In genomic region chr1:41515131-41515678, GRCh38 we compare ENCODE assay signal across 10 cellular contexts. TPM values are rescaled to one million over a fixed set of nuclear protein-coding genes. Genes with fewer than 3 reads are reported as not detected.
DNase-seq lines count a peak whose midpoint lies in the region; ATAC-seq lines count a peak whose summit lies in the region.
"Had no signal": no experiment of that assay in that cellular context is flagged by ENCODE, and none has a peak within 500 bp of the region (broad histone marks: within the 10 kb centered on the region; RNA-seq: fewer than 3 reads in every experiment).

No MANE protein-coding gene starts in this region.

- H3K27ac Mint-ChIP-seq in activated naive CD4-positive, alpha-beta T cell treated with anti-CD3 and anti-CD28 coated beads, Interleukin-2, amount 50 U/mL, for 72 hours: peak overlapping the region; percentile 60 to 90
- H3K27ac Mint-ChIP-seq in activated T-helper 2 cell treated with anti-CD3 and anti-CD28 coated beads, Interferon-gamma antibody, Interleukin-2, Interleukin-4, amounts not matched to agents 10 μg/mL and 5 μg/mL and 100 μg/mL, durations not matched to agents 14 hours and 24 hours and 36 hours: no peak overlapping the region

- no peak for ATAC-seq in activated naive CD4-positive, alpha-beta T cell treated with anti-CD3 and anti-CD28 coated beads, Interleukin-2, amount 50 U/mL, for 72 hours
- ATAC-seq in GM21723 (IDR thresholded peaks at IDR 0.05; ENCODE audit: unreplicated experiment) (no peak), GM21529 (IDR thresholded peaks at IDR 0.05; ENCODE audit: unreplicated experiment) (no peak)

- no peaks in the 10 kb centered on the region for H3K27me3 Mint-ChIP-seq in activated T-helper 2 cell treated with anti-CD3 and anti-CD28 coated beads, Interferon-gamma antibody, Interleukin-2, Interleukin-4, amounts not matched to agents 10 μg/mL and 5 μg/mL and 100 μg/mL, durations not matched to agents 14 hours and 24 hours and 36 hours (ENCODE audit: low read depth)

- intact Hi-C loops in activated T-helper 2 cell treated with anti-CD3 and anti-CD28 coated beads, Interferon-gamma antibody, Interleukin-2, Interleukin-4, amounts not matched to agents 10 μg/mL and 5 μg/mL and 100 μg/mL, durations not matched to agents 14 hours and 24 hours and 36 hours (cut with micrococcal nuclease): no loop called here

- H3K4me1 Mint-ChIP-seq in activated T-helper 2 cell treated with anti-CD3 and anti-CD28 coated beads, Interferon-gamma antibody, Interleukin-2, Interleukin-4, amounts not matched to agents 10 μg/mL and 5 μg/mL and 100 μg/mL, durations not matched to agents 14 hours and 24 hours and 36 hours (ENCODE audit: low read depth): peaks cover 5% of the 10 kb centered on the region

- no peak overlapping the region for H3K4me3 Mint-ChIP-seq in activated T-helper 2 cell treated with anti-CD3 and anti-CD28 coated beads, Interferon-gamma antibody, Interleukin-2, Interleukin-4, amounts not matched to agents 10 μg/mL and 5 μg/mL and 100 μg/mL, durations not matched to agents 14 hours and 24 hours and 36 hours (ENCODE audit: low read depth)

- peaks cover 0 to 5% of the 10 kb centered on the region in 2 donors for H3K36me3 Mint-ChIP-seq in activated naive CD4-positive, alpha-beta T cell treated with anti-CD3 and anti-CD28 coated beads, Interleukin-2, amount 50 U/mL, for 72 hours
- peaks cover 60% of the 10 kb centered on the region for H3K36me3 Mint-ChIP-seq in activated T-helper 2 cell treated with anti-CD3 and anti-CD28 coated beads, Interferon-gamma antibody, Interleukin-2, Interleukin-4, amounts not matched to agents 10 μg/mL and 5 μg/mL and 100 μg/mL, durations not matched to agents 14 hours and 24 hours and 36 hours (ENCODE audit: low read depth)

- no peaks in the 10 kb centered on the region for H3K9me3 Mint-ChIP-seq in activated naive CD4-positive, alpha-beta T cell treated with anti-CD3 and anti-CD28 coated beads, Interleukin-2, amount 50 U/mL, for 72 hours
- no peaks in the 10 kb centered on the region for H3K9me3 Mint-ChIP-seq in activated T-helper 2 cell treated with anti-CD3 and anti-CD28 coated beads, Interferon-gamma antibody, Interleukin-2, Interleukin-4, amounts not matched to agents 10 μg/mL and 5 μg/mL and 100 μg/mL, durations not matched to agents 14 hours and 24 hours and 36 hours

- no peak for DNase-seq in activated naive CD4-positive, alpha-beta T cell treated with anti-CD3 and anti-CD28 coated beads, Interleukin-2, amount 50 U/mL, for 72 hours (ENCODE audit: low spot score in 2 of 2)
- DNase-seq in activated naive CD4-positive, alpha-beta T cell treated with anti-CD3 and anti-CD28 coated beads, Interleukin-2, amount 50 U/mL, for 16 hours: no peak
- DNase-seq in caudate nucleus (lab: John Stamatoyannopoulos, UW): peak in 56 of 61 donors; percentile 11 to 86 (median 60)
- DNase-seq in medulla oblongata (ENCODE audit: extremely low spot score): peak; percentile 92
- no peak for DNase-seq in activated T-helper 2 cell treated with anti-CD3 and anti-CD28 coated beads, Interferon-gamma antibody, Interleukin-2, Interleukin-4, amounts not matched to agents 10 μg/mL and 5 μg/mL and 100 μg/mL, durations not matched to agents 14 hours and 24 hours and 36 hours (ENCODE audit: low spot score)
- no peak for DNase-seq in NCI-H1092 treated with DMSO at 0.1 percent for 48 hours (lab: John Stamatoyannopoulos, UW)
- DNase-seq: GDM1 had no signal

- H3K27ac ChIP-seq in caudate nucleus (ENCODE audit: low read depth, low read length): peak overlapping the region; percentile 64
- H3K27ac ChIP-seq: ascending aorta had no signal

RNA-seq across cellular contexts. Expression of gene EDN2, which starts 30.7 kb away (rescaled TPM):
- total RNA-seq in activated naive CD4-positive, alpha-beta T cell treated with anti-CD3 and anti-CD28 coated beads, Interleukin-2, amount 50 U/mL, for 72 hours: not detected
- not detected in 2 replicates for total RNA-seq in activated T-helper 2 cell treated with anti-CD3 and anti-CD28 coated beads, Interferon-gamma antibody, Interleukin-2, Interleukin-4, amounts not matched to agents 10 μg/mL and 5 μg/mL and 100 μg/mL, durations not matched to agents 14 hours and 24 hours and 36 hours
- total RNA-seq: ascending aorta had no signal

Comparison
In these comparisons a context has a peak if more than half of its experiments do, and no peak if none do; other contexts are left out.
1. DNase-seq: peak in caudate nucleus (56 of 61) and medulla oblongata (single experiment); none in activated naive CD4-positive, alpha-beta T cell treated with anti-CD3 and anti-CD28 coated beads, Interleukin-2, amount 50 U/mL, for 72 hours (0 of 2), activated naive CD4-positive, alpha-beta T cell treated with anti-CD3 and anti-CD28 coated beads, Interleukin-2, amount 50 U/mL, for 16 hours (single experiment), activated T-helper 2 cell treated with anti-CD3 and anti-CD28 coated beads, Interferon-gamma antibody, Interleukin-2, Interleukin-4, amounts not matched to agents 10 μg/mL and 5 μg/mL and 100 μg/mL, durations not matched to agents 14 hours and 24 hours and 36 hours (single experiment) and NCI-H1092 treated with DMSO at 0.1 percent for 48 hours (single experiment).